8 cellular contexts compared by ENCODE assay signal in genomic region chr6:6002809-6003333, GRCh38. TPM values are rescaled to one million over a fixed set of nuclear protein-coding genes. Genes with fewer than 3 reads are reported as not detected.
A peak's percentile ranks its signal among the peaks of the same experiment; 100 is the strongest.
DNase-seq lines count a peak whose midpoint lies in the region; ATAC-seq and TF ChIP-seq lines count a peak whose summit lies in the region.

No MANE protein-coding gene starts in this region.

- H3K27me3 ChIP-seq in dorsolateral prefrontal cortex (peaks cover 6 to 100% (median 87%) of the 10 kb centered on the region in 45 donors), neural progenitor cell (peaks cover 100% of the 10 kb centered on the region)

- H4K20me1 ChIP-seq in neural progenitor cell (ENCODE audit: low read depth): peaks cover 72% of the 10 kb centered on the region

- H3F3A ChIP-seq in neural progenitor cell (ENCODE audit: low read depth): peaks cover 59% of the 10 kb centered on the region

- peaks cover 2% of the 10 kb centered on the region for H3K36me3 Mint-ChIP-seq in neural progenitor cell

- ATAC-seq in GM19397 (IDR thresholded peaks at IDR 0.05; ENCODE audit: unreplicated experiment): no peak
- ATAC-seq in GM18909 (IDR thresholded peaks at IDR 0.05; ENCODE audit: poor library complexity, unreplicated experiment): no peak

- no peak overlapping the region for H3K9ac ChIP-seq in neural progenitor cell

- DNase-seq in dorsolateral prefrontal cortex (no peak), neural progenitor cell (ENCODE audit: low spot score) (peak; percentile 34), NCI-H1417 (lab: John Stamatoyannopoulos, UW) (no peak), cortex of kidney (lab: John Stamatoyannopoulos, UW) (no peak)

- H3K4me2 ChIP-seq in neural progenitor cell: peak overlapping the region; percentile 95

- H3K4me1 ChIP-seq in neural progenitor cell: peaks cover 49% of the 10 kb centered on the region

- H3K9me3 Mint-ChIP-seq in neural progenitor cell: peaks cover 7% of the 10 kb centered on the region

- H2AFZ ChIP-seq in neural progenitor cell (replicated peaks): no peak overlapping the region

- H3K79me2 ChIP-seq in neural progenitor cell (ENCODE audit: low read depth): no peaks in the 10 kb centered on the region

- H3K9me3 ChIP-seq in KOPT-K1 (ENCODE audit: insufficient read depth, low read length, poor library complexity, severe bottlenecking): no peaks in the 10 kb centered on the region
- no peaks in the 10 kb centered on the region for H3K9me3 ChIP-seq in neural progenitor cell (ENCODE audit: low read depth)

- H3K27ac Mint-ChIP-seq in neural progenitor cell: peak overlapping the region; percentile 33

- no peak for TF ChIP-seq CTCF in C4-2B (conservative IDR thresholded peaks at IDR 0.05)
- no peak for TF ChIP-seq CTCF in dorsolateral prefrontal cortex (IDR thresholded peaks at IDR 0.05 in 54 of 56, conservative IDR thresholded peaks at IDR 0.05 in 2 of 56; ENCODE audit: low read depth in 1 of 56, partially characterized antibody in 56 of 56)
- no peak for TF ChIP-seq CTCF in neural progenitor cell (IDR thresholded peaks at IDR 0.05)

- intact Hi-C loops in dorsolateral prefrontal cortex (cut with DNase I): loop anchor here in 1 of 2 donors (10.0 kb wide), 1 partner anchor 328 kb away; no protein-coding TSS in a partner anchor

- H3K36me3 ChIP-seq in KOPT-K1 (ENCODE audit: insufficient read depth, low read length) (peaks cover 49% of the 10 kb centered on the region), neural progenitor cell (no peaks in the 10 kb centered on the region)

- H3K4me3 Mint-ChIP-seq in neural progenitor cell: peak overlapping the region; percentile 86

- H3K4me1 Mint-ChIP-seq in neural progenitor cell: peaks cover 51% of the 10 kb centered on the region

- H3K4me3 ChIP-seq in dorsolateral prefrontal cortex (peak overlapping the region in 58 of 59 donors; percentile 19 to 74 (median 58)), neural progenitor cell (peak overlapping the region; percentile 55)

- peak overlapping the region; percentile 82 for H3K27ac ChIP-seq in C4-2B
- peak overlapping the region; percentile 92 for H3K27ac ChIP-seq in KOPT-K1 (ENCODE audit: low read depth, low read length, poor library complexity, severe bottlenecking)
- peak overlapping the region in 54 of 59 donors; percentile 23 to 96 (median 81) for H3K27ac ChIP-seq in dorsolateral prefrontal cortex
- no peak overlapping the region for H3K27ac ChIP-seq in neural progenitor cell

- peaks cover 83% of the 10 kb centered on the region for H3K27me3 Mint-ChIP-seq in neural progenitor cell (ENCODE audit: insufficient read depth, low read depth)

RNA-seq across cellular contexts. Expression of gene NRN1, which starts 3.9 kb away (rescaled TPM):
- total RNA-seq in dorsolateral prefrontal cortex (100 to 1,000 TPM in 97 of 120 experiments, 10 to 100 TPM in 23; 39.8 to 250 (median 142) TPM), neural progenitor cell (ENCODE audit: low replicate concordance) (0.74 and 1.3 TPM in 2 replicates)

Comparison
In these comparisons a context has a peak if more than half of its experiments do, and no peak if none do; other contexts are left out.
1. RNA of gene NRN1, which starts 3.9 kb away (total RNA-seq): 39.8 to 250 TPM in dorsolateral prefrontal cortex; 0.74 to 1.3 TPM in neural progenitor cell; every median in the first group is over 10 times any median in the second.